Comparison of ENCODE assay signal across 11 cellular contexts in the genomic region with DNA sequence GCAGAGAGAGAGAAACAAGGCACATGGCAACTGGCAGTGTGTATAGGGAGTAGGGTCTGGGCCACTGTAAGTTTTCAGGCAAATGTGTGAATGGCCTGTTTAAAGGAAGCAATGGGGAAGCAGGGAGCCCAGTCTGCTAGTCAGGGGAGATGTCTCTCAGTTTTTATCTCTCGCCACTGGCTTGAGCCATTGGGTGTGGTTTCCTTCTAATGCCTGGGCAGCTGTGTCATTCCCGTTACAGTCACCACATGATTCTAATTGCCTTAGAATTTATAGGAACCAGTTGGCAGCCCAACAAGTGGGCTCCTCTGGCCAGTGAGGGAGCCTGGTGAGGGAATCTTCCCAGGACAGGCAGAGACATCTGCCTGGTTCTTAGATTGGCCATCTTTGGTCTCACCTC.
DNase-seq lines count a peak whose midpoint lies in the region; ATAC-seq and TF ChIP-seq lines count a peak whose summit lies in the region.
"Had no signal": no experiment of that assay in that cellular context is flagged by ENCODE, and none has a peak within 500 bp of the region (broad histone marks: within the 10 kb centered on the region; RNA-seq: fewer than 3 reads in every experiment).

No MANE protein-coding gene starts in this region.

- TF ChIP-seq CTCF in smooth muscle cell (IDR thresholded peaks at IDR 0.05; ENCODE audit: borderline replicate concordance, insufficient read depth, poor library complexity, severe bottlenecking) (no peak), hepatocyte (IDR thresholded peaks at IDR 0.05; ENCODE audit: poor library complexity) (no peak)

- H3K9ac ChIP-seq in smooth muscle cell (ENCODE audit: low read depth): no peak overlapping the region

- peaks cover 9% of the 10 kb centered on the region for H3K4me1 ChIP-seq in SJCRH30
- H3K4me1 ChIP-seq in smooth muscle cell (ENCODE audit: low read depth): no peaks in the 10 kb centered on the region
- H3K4me1 ChIP-seq in hepatocyte (ENCODE audit: insufficient read depth): no peaks in the 10 kb centered on the region
- H3K4me1 ChIP-seq: A549, prostate gland had no signal

- H2AFZ ChIP-seq in smooth muscle cell (ENCODE audit: low read depth) (no peak overlapping the region), hepatocyte (no peak overlapping the region)

- no peak overlapping the region for H3K4me3 ChIP-seq in SJCRH30
- H3K4me3 ChIP-seq in smooth muscle cell: no peak overlapping the region
- H3K4me3 ChIP-seq in hepatocyte: no peak overlapping the region
- H3K4me3 ChIP-seq: A549, prostate gland had no signal

- no peaks in the 10 kb centered on the region for H3K9me3 ChIP-seq in SJCRH30 (replicated peaks)
- H3K9me3 ChIP-seq in smooth muscle cell (replicated peaks; ENCODE audit: low read depth): no peaks in the 10 kb centered on the region
- H3K9me3 ChIP-seq in hepatocyte (ENCODE audit: low read depth): no peaks in the 10 kb centered on the region
- H3K9me3 ChIP-seq: A549, prostate gland had no signal

- no peaks in the 10 kb centered on the region for H3K27me3 ChIP-seq in SJCRH30
- H3K27me3 ChIP-seq in smooth muscle cell (ENCODE audit: low read depth): no peaks in the 10 kb centered on the region
- no peaks in the 10 kb centered on the region for H3K27me3 ChIP-seq in hepatocyte

- H3K36me3 ChIP-seq in SJCRH30 (0 out of 2 replicates have a peak, but pooled peaks cover 2% of the 10 kb centered on the region), smooth muscle cell (ENCODE audit: low read depth) (no peaks in the 10 kb centered on the region), hepatocyte (replicated peaks; ENCODE audit: insufficient read depth, low read depth) (no peaks in the 10 kb centered on the region)
- H3K36me3 ChIP-seq: prostate gland had no signal

- 9% methylated on average over 2 of the region's 2 CpGs for WGBS in smooth muscle cell (ENCODE audit: low lambda C conversion rate)
- WGBS in hepatocyte (ENCODE audit: low lambda C conversion rate, missing lambda C conversion rate): 83% methylated on average over 2 of the region's 2 CpGs

- H3K4me2 ChIP-seq in smooth muscle cell (peak overlapping the region; percentile 46), hepatocyte (no peak overlapping the region)
- H3K4me2 ChIP-seq: A549 had no signal

- H3K9me2 ChIP-seq in hepatocyte (replicated peaks; ENCODE audit: insufficient read depth): no peaks in the 10 kb centered on the region

- peak; percentile 1 to 48 for DNase-seq in NCI-H524 (lab: John Stamatoyannopoulos, UW)
- DNase-seq in NCI-H524 treated with DMSO at 0.1 percent for 48 hours (lab: John Stamatoyannopoulos, UW): no peak
- peak; percentile 46 to 60 for DNase-seq in SJCRH30
- DNase-seq in fibroblast of gingiva (ENCODE audit: low read depth): peak; percentile 72
- no peak for DNase-seq in smooth muscle cell (lab: John Stamatoyannopoulos, UW; ENCODE audit: unreplicated experiment)
- no peak for DNase-seq in hepatocyte (ENCODE audit: low spot score)
- no peak for DNase-seq in NCI-H1105 treated with DMSO at 0.1 percent for 48 hours (lab: John Stamatoyannopoulos, UW)
- DNase-seq: effector CD8-positive, alpha-beta T cell had no signal

- ATAC-seq in HG03565 (IDR thresholded peaks at IDR 0.05; ENCODE audit: unreplicated experiment): no peak
- ATAC-seq: A549 had no signal

- H3F3A ChIP-seq in smooth muscle cell (ENCODE audit: low read depth): no peaks in the 10 kb centered on the region

- H3K27ac ChIP-seq in SJCRH30: no peak overlapping the region
- no peak overlapping the region for H3K27ac ChIP-seq in smooth muscle cell (ENCODE audit: low read depth)
- no peak overlapping the region for H3K27ac ChIP-seq in hepatocyte
- H3K27ac ChIP-seq: A549, prostate gland had no signal

- H3K79me2 ChIP-seq in smooth muscle cell (ENCODE audit: low read depth) (no peaks in the 10 kb centered on the region), hepatocyte (no peaks in the 10 kb centered on the region)

- H4K20me1 ChIP-seq in smooth muscle cell (ENCODE audit: low read depth) (no peaks in the 10 kb centered on the region), hepatocyte (ENCODE audit: insufficient read depth, poor library complexity, severe bottlenecking) (no peaks in the 10 kb centered on the region)

Comparison
In these comparisons a context has a peak if more than half of its experiments do, and no peak if none do; other contexts are left out.
1. DNase-seq: peak in NCI-H524 (2 of 2), SJCRH30 (2 of 2) and fibroblast of gingiva (single experiment); none in NCI-H524 treated with DMSO at 0.1 percent for 48 hours (single experiment), smooth muscle cell (single experiment), hepatocyte (single experiment) and NCI-H1105 treated with DMSO at 0.1 percent for 48 hours (single experiment).